Comparison of ENCODE assay signal across 34 cellular contexts in genomic region chr2:206733341-206733740, GRCh38.
"Had no signal": no experiment of that assay in that cellular context is flagged by ENCODE, and none has a peak within 500 bp of the region (broad histone marks: within the 10 kb centered on the region; RNA-seq: fewer than 3 reads in every experiment).

No MANE protein-coding gene starts in this region.

- H3K4me2 ChIP-seq: KMS-11 had no signal

- H3K4me3 ChIP-seq: MG63 had no signal

- H3K9me3 ChIP-seq: MG63 had no signal

- DNase-seq: Karpas-422, Kasumi-1, MG63, MM.1S, MV-4-11, NCI-H1048, NCI-H1092, NCI-H1092 treated with DMSO at 0.1 percent for 48 hours, NCI-H1105, NCI-H1105 treated with DMSO at 0.1 percent for 48 hours, NCI-H1417, NCI-H1417 treated with DMSO at 0.1 percent for 48 hours, NCI-H1436, NCI-H1436 treated with DMSO at 0.1 percent for 48 hours, NCI-H146, NCI-H1694, NCI-H1694 treated with DMSO at 0.1 percent for 48 hours, NCI-H187, NCI-H187 treated with DMSO at 0.1 percent for 48 hours, NCI-H1930, NCI-H2029, NCI-H2029 treated with DMSO at 0.1 percent for 48 hours, NCI-H2081, NCI-H2081 treated with DMSO at 0.1 percent for 48 hours, NCI-H2107, NCI-H2171, NCI-H2171 treated with DMSO at 0.1 percent for 48 hours, NCI-H2227 treated with DMSO at 0.1 percent for 48 hours, NCI-H226, NCI-H345, NCI-H446, NCI-H446 treated with DMSO at 0.1 percent for 48 hours, NCI-H510A had no signal

- H3K36me3 ChIP-seq: MG63 had no signal

- H3K27ac ChIP-seq: KMS-11 had no signal

- H3K9ac ChIP-seq: KMS-11 had no signal
